ENCODE assay signal across 1 cellular context in the genomic region with DNA sequence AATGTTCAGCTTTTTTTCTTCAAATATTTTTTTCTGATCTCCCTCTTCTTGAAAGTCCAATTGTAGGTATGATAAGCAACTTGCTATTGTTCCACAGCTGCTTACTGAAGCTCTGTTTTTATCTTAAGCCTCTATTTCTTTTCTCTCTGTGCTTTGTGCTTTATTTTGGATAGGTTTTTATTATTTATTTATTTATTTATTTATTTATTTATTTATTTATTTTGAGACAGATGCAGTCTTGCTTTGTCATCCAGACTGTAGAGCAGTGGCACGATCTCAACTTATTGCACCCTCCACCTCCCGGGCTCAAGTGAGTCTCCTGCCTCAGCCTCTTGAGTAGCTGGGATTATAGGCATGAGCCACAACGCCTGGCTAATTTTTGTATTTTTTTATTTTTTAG.
TF ChIP-seq lines count a peak whose summit lies in the region.

No MANE protein-coding gene starts in this region.

TF ChIP-seq in SK-N-SH treated with all-trans-retinoic acid at 6 μM for 48 hours, 23 proteins besides CTCF, POLR2A, EP300 and RAD21 (continued from another document):
- TF ChIP-seq, protein P1, sequence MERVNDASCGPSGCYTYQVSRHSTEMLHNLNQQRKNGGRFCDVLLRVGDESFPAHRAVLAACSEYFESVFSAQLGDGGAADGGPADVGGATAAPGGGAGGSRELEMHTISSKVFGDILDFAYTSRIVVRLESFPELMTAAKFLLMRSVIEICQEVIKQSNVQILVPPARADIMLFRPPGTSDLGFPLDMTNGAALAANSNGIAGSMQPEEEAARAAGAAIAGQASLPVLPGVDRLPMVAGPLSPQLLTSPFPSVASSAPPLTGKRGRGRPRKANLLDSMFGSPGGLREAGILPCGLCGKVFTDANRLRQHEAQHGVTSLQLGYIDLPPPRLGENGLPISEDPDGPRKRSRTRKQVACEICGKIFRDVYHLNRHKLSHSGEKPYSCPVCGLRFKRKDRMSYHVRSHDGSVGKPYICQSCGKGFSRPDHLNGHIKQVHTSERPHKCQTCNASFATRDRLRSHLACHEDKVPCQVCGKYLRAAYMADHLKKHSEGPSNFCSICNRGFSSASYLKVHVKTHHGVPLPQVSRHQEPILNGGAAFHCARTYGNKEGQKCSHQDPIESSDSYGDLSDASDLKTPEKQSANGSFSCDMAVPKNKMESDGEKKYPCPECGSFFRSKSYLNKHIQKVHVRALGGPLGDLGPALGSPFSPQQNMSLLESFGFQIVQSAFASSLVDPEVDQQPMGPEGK (CRISPR knock-in tag; IDR thresholded peaks at IDR 0.05; ENCODE audit: borderline replicate concordance), result no peak
- TF ChIP-seq ARNTL (CRISPR knock-in tag; IDR thresholded peaks at IDR 0.05; ENCODE audit: borderline replicate concordance, low read depth) (no peak), ZNF70 (CRISPR knock-in tag; IDR thresholded peaks at IDR 0.05) (no peak), ZFP3 (CRISPR knock-in tag; IDR thresholded peaks at IDR 0.05) (no peak), TCF4 (CRISPR knock-in tag; IDR thresholded peaks at IDR 0.05; ENCODE audit: borderline replicate concordance) (no peak), SNAI2 (CRISPR knock-in tag; IDR thresholded peaks at IDR 0.05) (no peak), ZC3H10 (CRISPR knock-in tag; IDR thresholded peaks at IDR 0.05) (no peak), GLIS3 (CRISPR knock-in tag; IDR thresholded peaks at IDR 0.05) (no peak), TOX (CRISPR knock-in tag; IDR thresholded peaks at IDR 0.05; ENCODE audit: borderline replicate concordance) (no peak), OSR1 (CRISPR knock-in tag; IDR thresholded peaks at IDR 0.05) (no peak), ESRRG (CRISPR knock-in tag; IDR thresholded peaks at IDR 0.05) (no peak)
- TF ChIP-seq, protein P2, sequence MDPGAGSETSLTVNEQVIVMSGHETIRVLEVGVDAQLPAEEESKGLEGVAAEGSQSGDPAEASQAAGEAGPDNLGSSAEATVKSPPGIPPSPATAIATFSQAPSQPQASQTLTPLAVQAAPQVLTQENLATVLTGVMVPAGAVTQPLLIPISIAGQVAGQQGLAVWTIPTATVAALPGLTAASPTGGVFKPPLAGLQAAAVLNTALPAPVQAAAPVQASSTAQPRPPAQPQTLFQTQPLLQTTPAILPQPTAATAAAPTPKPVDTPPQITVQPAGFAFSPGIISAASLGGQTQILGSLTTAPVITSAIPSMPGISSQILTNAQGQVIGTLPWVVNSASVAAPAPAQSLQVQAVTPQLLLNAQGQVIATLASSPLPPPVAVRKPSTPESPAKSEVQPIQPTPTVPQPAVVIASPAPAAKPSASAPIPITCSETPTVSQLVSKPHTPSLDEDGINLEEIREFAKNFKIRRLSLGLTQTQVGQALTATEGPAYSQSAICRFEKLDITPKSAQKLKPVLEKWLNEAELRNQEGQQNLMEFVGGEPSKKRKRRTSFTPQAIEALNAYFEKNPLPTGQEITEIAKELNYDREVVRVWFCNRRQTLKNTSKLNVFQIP (CRISPR knock-in tag; IDR thresholded peaks at IDR 0.05; ENCODE audit: borderline replicate concordance, low read depth), result no peak
